11 cellular contexts compared by ENCODE assay signal in genomic region chr16:73154063-73154870, GRCh38.
DNase-seq lines count a peak whose midpoint lies in the region; ATAC-seq and TF ChIP-seq lines count a peak whose summit lies in the region.
"Had no signal": no experiment of that assay in that cellular context is flagged by ENCODE, and none has a peak within 500 bp of the region (broad histone marks: within the 10 kb centered on the region; RNA-seq: fewer than 3 reads in every experiment).

No MANE protein-coding gene starts in this region.

- WGBS in heart left ventricle, 4 donors: 53 to 68% (median 65%) methylated on average over 10 of the region's 10 CpGs

- H3K27ac ChIP-seq in heart left ventricle (peak overlapping the region in 7 of 12 donors; percentile 14 to 87 (median 32)), neutrophil (peak overlapping the region; percentile 4)
- H3K27ac ChIP-seq in CD8-positive, alpha-beta memory T cell (ENCODE audit: low read depth, low read length): no peak overlapping the region

- H3K36me3 ChIP-seq in heart left ventricle (no peaks in the 10 kb centered on the region), neutrophil (no peaks in the 10 kb centered on the region)
- H3K36me3 ChIP-seq in CD8-positive, alpha-beta memory T cell (ENCODE audit: insufficient read depth, low read length): no peaks in the 10 kb centered on the region
- H3K36me3 ChIP-seq: Peyer's patch had no signal

- ATAC-seq in T-helper 17 cell: peak; percentile 35
- ATAC-seq in heart left ventricle: peak; percentile 75 to 87 (median 82)
- no peak for ATAC-seq in GM21390 (IDR thresholded peaks at IDR 0.05; ENCODE audit: unreplicated experiment)
- no peak for ATAC-seq in HG03097 (IDR thresholded peaks at IDR 0.05; ENCODE audit: low FRiP score, unreplicated experiment)

- H3K4me1 Mint-ChIP-seq in CD14-positive monocyte: peaks cover 69% of the 10 kb centered on the region
- H3K4me1 Mint-ChIP-seq in T-helper 17 cell: no peaks in the 10 kb centered on the region
- no peaks in the 10 kb centered on the region for H3K4me1 Mint-ChIP-seq in activated CD4-positive, alpha-beta memory T cell treated with anti-CD3 and anti-CD28 coated beads for 36 hours (ENCODE audit: low read depth)
- H3K4me1 Mint-ChIP-seq in CD8-positive, alpha-beta memory T cell: no peaks in the 10 kb centered on the region

- H3K9me3 ChIP-seq in T-helper 17 cell (ENCODE audit: control insufficient read depth, low read length, poor library complexity, severe bottlenecking) (no peaks in the 10 kb centered on the region), heart left ventricle (peaks cover 0 to 4% (median 0%) of the 10 kb centered on the region in 12 donors), neutrophil (no peaks in the 10 kb centered on the region)
- no peaks in the 10 kb centered on the region for H3K9me3 ChIP-seq in CD8-positive, alpha-beta memory T cell (ENCODE audit: low read length)

- CTCF ChIA-PET in activated CD4-positive, alpha-beta memory T cell treated with anti-CD3 and anti-CD28 coated beads for 36 hours (lab: Charles Lee): no interaction called here
- CTCF ChIA-PET in CD8-positive, alpha-beta memory T cell (lab: Charles Lee): no interaction called here

- peaks cover 0 to 3% (median 0%) of the 10 kb centered on the region in 7 donors for H3K9me3 Mint-ChIP-seq in CD14-positive monocyte
- H3K9me3 Mint-ChIP-seq in activated CD4-positive, alpha-beta memory T cell treated with anti-CD3 and anti-CD28 coated beads for 36 hours: no peaks in the 10 kb centered on the region
- H3K9me3 Mint-ChIP-seq in CD8-positive, alpha-beta memory T cell: peaks cover 0 to 6% (median 3%) of the 10 kb centered on the region in 5 donors

- peaks cover 0 to 2% of the 10 kb centered on the region in 2 donors for H3K36me3 Mint-ChIP-seq in CD14-positive monocyte
- no peaks in the 10 kb centered on the region for H3K36me3 Mint-ChIP-seq in T-helper 17 cell (ENCODE audit: low read depth)
- no peaks in the 10 kb centered on the region for H3K36me3 Mint-ChIP-seq in activated CD4-positive, alpha-beta memory T cell treated with anti-CD3 and anti-CD28 coated beads for 36 hours
- no peaks in the 10 kb centered on the region for H3K36me3 Mint-ChIP-seq in CD8-positive, alpha-beta memory T cell

- H3K4me3 Mint-ChIP-seq in CD14-positive monocyte (peak overlapping the region; percentile 16 to 64), T-helper 17 cell (no peak overlapping the region)
- no peak overlapping the region for H3K4me3 Mint-ChIP-seq in activated CD4-positive, alpha-beta memory T cell treated with anti-CD3 and anti-CD28 coated beads for 36 hours
- H3K4me3 Mint-ChIP-seq in CD8-positive, alpha-beta memory T cell: no peak overlapping the region

- TF ChIP-seq POLR2A in heart left ventricle (IDR thresholded peaks at IDR 0.05): no peak

- POLR2A ChIA-PET in activated CD4-positive, alpha-beta memory T cell treated with anti-CD3 and anti-CD28 coated beads for 36 hours (lab: Charles Lee): no interaction called here
- POLR2A ChIA-PET in CD8-positive, alpha-beta memory T cell (lab: Charles Lee): no interaction called here

- H3K27me3 Mint-ChIP-seq in CD14-positive monocyte (ENCODE audit: low read depth in 3 of 3) (peaks cover 0 to 2% (median 2%) of the 10 kb centered on the region in 3 donors), T-helper 17 cell (peaks cover 22% of the 10 kb centered on the region)
- no peaks in the 10 kb centered on the region for H3K27me3 Mint-ChIP-seq in activated CD4-positive, alpha-beta memory T cell treated with anti-CD3 and anti-CD28 coated beads for 36 hours
- H3K27me3 Mint-ChIP-seq in CD8-positive, alpha-beta memory T cell: peaks cover 1 to 4% of the 10 kb centered on the region in 2 donors

- intact Hi-C loops in CD14-positive monocyte (cut with micrococcal nuclease): loop anchor here (1.0 to 5.0 kb wide), 2 partner anchors 67 to 97 kb away; no protein-coding TSS in a partner anchor
- intact Hi-C loops in heart left ventricle (cut with DNase I): no loop called here
- intact Hi-C loops in activated CD4-positive, alpha-beta memory T cell treated with anti-CD3 and anti-CD28 coated beads for 36 hours (cut with micrococcal nuclease): no loop called here

- TF ChIP-seq CTCF in CD14-positive monocyte (IDR thresholded peaks at IDR 0.05) (no peak), heart left ventricle (IDR thresholded peaks at IDR 0.05) (no peak), neutrophil (IDR thresholded peaks at IDR 0.05) (no peak)

- H3K4me3 ChIP-seq in heart left ventricle (no peak overlapping the region), neutrophil (ENCODE audit: low read depth in 1 of 2, low read length in 1 of 2) (peak overlapping the region; percentile 10 to 35)
- no peak overlapping the region for H3K4me3 ChIP-seq in CD8-positive, alpha-beta memory T cell (ENCODE audit: low read length)
- H3K4me3 ChIP-seq: Peyer's patch had no signal

- H3K4me1 ChIP-seq in heart left ventricle: peaks cover 0 to 68% (median 0%) of the 10 kb centered on the region in 12 donors
- H3K4me1 ChIP-seq in neutrophil (ENCODE audit: control insufficient read depth in 1 of 2, insufficient read depth in 1 of 2, low read depth in 1 of 2, low read length in 1 of 2): peaks cover 8 to 9% of the 10 kb centered on the region in 2 experiments
- H3K4me1 ChIP-seq in CD8-positive, alpha-beta memory T cell (ENCODE audit: insufficient read depth, low read length): no peaks in the 10 kb centered on the region
- H3K4me1 ChIP-seq: Peyer's patch had no signal

- H3K27me3 ChIP-seq in heart left ventricle (no peaks in the 10 kb centered on the region), neutrophil (peaks cover 43% of the 10 kb centered on the region)
- H3K27me3 ChIP-seq in CD8-positive, alpha-beta memory T cell (ENCODE audit: insufficient read depth, low read length, poor library complexity, severe bottlenecking): no peaks in the 10 kb centered on the region
- H3K27me3 ChIP-seq: Peyer's patch had no signal

- peak overlapping the region; percentile 93 to 98 (median 97) for H3K27ac Mint-ChIP-seq in CD14-positive monocyte
- no peak overlapping the region for H3K27ac Mint-ChIP-seq in T-helper 17 cell
- no peak overlapping the region for H3K27ac Mint-ChIP-seq in activated CD4-positive, alpha-beta memory T cell treated with anti-CD3 and anti-CD28 coated beads for 36 hours
- H3K27ac Mint-ChIP-seq in CD8-positive, alpha-beta memory T cell: no peak overlapping the region

- DNase-seq in CD14-positive monocyte (ENCODE audit: low spot score): peak; percentile 88
- no peak for DNase-seq in T-helper 17 cell
- peak; percentile 49 to 72 (median 61) for DNase-seq in heart left ventricle
- DNase-seq in activated CD4-positive, alpha-beta memory T cell treated with anti-CD3 and anti-CD28 coated beads for 36 hours: no peak
- DNase-seq in CD8-positive, alpha-beta memory T cell: no peak
- DNase-seq: activated T-cell treated with anti-CD3 and anti-CD28 coated beads, Interleukin-2, amount 50 U/mL, for 1 hour; GOT3 had no signal

Comparison
In these comparisons a context has a peak if more than half of its experiments do, and no peak if none do; other contexts are left out.
1. DNase-seq: peak in CD14-positive monocyte (single experiment) and heart left ventricle (5 of 5); none in T-helper 17 cell (0 of 3), activated CD4-positive, alpha-beta memory T cell treated with anti-CD3 and anti-CD28 coated beads for 36 hours (single experiment) and CD8-positive, alpha-beta memory T cell (0 of 5).
2. H3K27ac Mint-ChIP-seq: peak in CD14-positive monocyte (7 of 7); none in T-helper 17 cell (single experiment), activated CD4-positive, alpha-beta memory T cell treated with anti-CD3 and anti-CD28 coated beads for 36 hours (single experiment) and CD8-positive, alpha-beta memory T cell (0 of 8).
3. H3K4me3 Mint-ChIP-seq: peak in CD14-positive monocyte (2 of 2); none in T-helper 17 cell (single experiment), activated CD4-positive, alpha-beta memory T cell treated with anti-CD3 and anti-CD28 coated beads for 36 hours (single experiment) and CD8-positive, alpha-beta memory T cell (0 of 7).
4. ATAC-seq: peak in T-helper 17 cell (single experiment) and heart left ventricle (4 of 4); none in GM21390 (single experiment) and HG03097 (single experiment).
5. H3K4me3 ChIP-seq: peak in neutrophil (2 of 2); none in heart left ventricle (0 of 12) and CD8-positive, alpha-beta memory T cell (single experiment).
6. intact Hi-C loops: an anchor here in CD14-positive monocyte (1.0 to 5.0 kb wide); none called in heart left ventricle and activated CD4-positive, alpha-beta memory T cell treated with anti-CD3 and anti-CD28 coated beads for 36 hours.